Comparison of ENCODE assay signal across 18 cellular contexts in genomic region chr17:81390029-81390428, GRCh38. TPM values are rescaled to one million over a fixed set of nuclear protein-coding genes. Genes with fewer than 3 reads are reported as not detected.
DNase-seq lines count a peak whose midpoint lies in the region; TF ChIP-seq lines count a peak whose summit lies in the region.
"Had no signal": no experiment of that assay in that cellular context is flagged by ENCODE, and none has a peak within 500 bp of the region (broad histone marks: within the 10 kb centered on the region; RNA-seq: fewer than 3 reads in every experiment).

No MANE protein-coding gene starts in this region.

- intact Hi-C loops in colonic mucosa (cut with DNase I), result no loop called here

- peaks cover 79% of the 10 kb centered on the region for H3K4me1 Mint-ChIP-seq in neural crest cell
- H3K4me1 Mint-ChIP-seq: memory B cell had no signal

- H3K4me3 ChIP-seq in SK-N-MC (peak overlapping the region; percentile 60), esophagus (ENCODE audit: low read depth in 1 of 2, low read length in 2 of 2) (no peak overlapping the region), tibial nerve (no peak overlapping the region), colonic mucosa (no peak overlapping the region)

- 72 to 84% methylated on average over 8 of the region's 8 CpGs for WGBS in esophagus, 2 donors
- 54 to 66% methylated on average over 4 to 8 of the region's 8 CpGs for WGBS in tibial nerve, 2 donors

- peaks cover 6% of the 10 kb centered on the region for H3K36me3 Mint-ChIP-seq in neural crest cell (ENCODE audit: low read depth)
- H3K36me3 Mint-ChIP-seq: activated naive CD8-positive, alpha-beta T cell; CD8-positive, alpha-beta memory T cell; memory B cell had no signal

- peaks cover 21% of the 10 kb centered on the region for H3K27me3 Mint-ChIP-seq in neural crest cell (ENCODE audit: low read depth)

- no peak for TF ChIP-seq CTCF in neural crest cell (conservative IDR thresholded peaks at IDR 0.05)
- TF ChIP-seq CTCF in tibial nerve (IDR thresholded peaks at IDR 0.05), result no peak
- no peak for TF ChIP-seq CTCF in colonic mucosa (IDR thresholded peaks at IDR 0.05)

- no peaks in the 10 kb centered on the region for H3K9me3 ChIP-seq in SK-N-MC (ENCODE audit: low read depth, low read length)
- no peaks in the 10 kb centered on the region for H3K9me3 ChIP-seq in esophagus (ENCODE audit: control insufficient read depth in 2 of 2, insufficient read depth in 1 of 2, low read depth in 1 of 2, low read length in 1 of 2)
- no peaks in the 10 kb centered on the region for H3K9me3 ChIP-seq in tibial nerve
- no peaks in the 10 kb centered on the region for H3K9me3 ChIP-seq in colonic mucosa

- no peak for TF ChIP-seq EP300 in tibial nerve (IDR thresholded peaks at IDR 0.05)

- H3K4me1 ChIP-seq in esophagus (ENCODE audit: control insufficient read depth in 2 of 2, insufficient read depth in 2 of 2, low read length in 1 of 2) (peaks cover 6 to 37% of the 10 kb centered on the region in 2 donors), tibial nerve (peaks cover 0 to 81% (median 62%) of the 10 kb centered on the region in 4 donors), colonic mucosa (peaks cover 22% of the 10 kb centered on the region)

- no peaks in the 10 kb centered on the region for H3K9me3 Mint-ChIP-seq in neural crest cell
- H3K9me3 Mint-ChIP-seq: memory B cell had no signal

- peak overlapping the region; percentile 66 for H3K9ac ChIP-seq in SK-N-MC (ENCODE audit: insufficient read length)
- H3K9ac ChIP-seq in colonic mucosa (ENCODE audit: low read depth in 2 of 2, low read length in 2 of 2), result peak overlapping the region in 1 of 2 donors; percentile 21

- H3K27me3 ChIP-seq in esophagus (ENCODE audit: control insufficient read depth in 1 of 2, insufficient read depth in 2 of 2, low read length in 2 of 2) (no peaks in the 10 kb centered on the region), tibial nerve (no peaks in the 10 kb centered on the region), colonic mucosa (no peaks in the 10 kb centered on the region)

- TF ChIP-seq POLR2A in tibial nerve (IDR thresholded peaks at IDR 0.05), result no peak

- H3K4me3 Mint-ChIP-seq in neural crest cell, result peak overlapping the region; percentile 96
- H3K4me3 Mint-ChIP-seq: activated CD4-positive, alpha-beta T cell treated with anti-CD3 and anti-CD28 coated beads for 36 hours; CD8-positive, alpha-beta memory T cell; memory B cell had no signal

- no peaks in the 10 kb centered on the region for H3K36me3 ChIP-seq in SK-N-MC (ENCODE audit: insufficient read depth, low read length)
- peaks cover 0 to 3% of the 10 kb centered on the region in 2 donors for H3K36me3 ChIP-seq in esophagus (ENCODE audit: control insufficient read depth in 2 of 2, insufficient read depth in 2 of 2, low read length in 1 of 2)
- no peaks in the 10 kb centered on the region for H3K36me3 ChIP-seq in tibial nerve
- no peaks in the 10 kb centered on the region for H3K36me3 ChIP-seq in colonic mucosa

- peak overlapping the region; percentile 95 for H3K27ac ChIP-seq in SK-N-MC
- peak overlapping the region; percentile 45 to 51 for H3K27ac ChIP-seq in esophagus (ENCODE audit: low read depth in 2 of 2, low read length in 1 of 2)
- H3K27ac ChIP-seq in tibial nerve, result peak overlapping the region; percentile 91 to 100 (median 98)
- no peak overlapping the region for H3K27ac ChIP-seq in colonic mucosa

- DNase-seq in SK-N-MC (ENCODE audit: low read depth, low spot score) (no peak), neural crest cell (ENCODE audit: low read depth, low spot score) (no peak), tibial nerve (ENCODE audit: low spot score in 2 of 2) (no peak), colonic mucosa (no peak)
- no peak for DNase-seq in stimulated activated naive CD4-positive, alpha-beta T cell (lab: John Stamatoyannopoulos, UW)
- no peak for DNase-seq in stimulated activated CD4-positive, alpha-beta T cell treated with anti-CD3 and anti-CD28 coated beads, Interleukin-4, amount 100 ng/mL, for 24 hours
- DNase-seq: activated CD4-positive, alpha-beta T cell treated with anti-CD3 and anti-CD28 coated beads for 36 hours; activated T-cell treated with anti-CD3 and anti-CD28 coated beads for 4 hours; CD8-positive, alpha-beta memory T cell; cortex of kidney; EL; NCI-H1436; NCI-H510A; stimulated activated CD4-positive, alpha-beta T cell treated with anti-CD3 and anti-CD28 coated beads, Interleukin-2, amount 100 ng/mL, for 24 hours; T-helper 1 cell had no signal

- H3K27ac Mint-ChIP-seq in neural crest cell (ENCODE audit: unreplicated experiment), result peak overlapping the region; percentile 78
- H3K27ac Mint-ChIP-seq: activated CD4-positive, alpha-beta T cell treated with anti-CD3 and anti-CD28 coated beads for 36 hours; activated naive CD8-positive, alpha-beta T cell; memory B cell had no signal

RNA-seq across cellular contexts. Expression of gene BAHCC1, which starts 5.2 kb away (rescaled TPM):
- 1 to 10 TPM; 3.0 to 9.1 TPM for polyA plus RNA-seq in esophagus
- total RNA-seq in neural crest cell (57.4 and 61.3 TPM in 2 replicates), tibial nerve (10 to 100 TPM; 15.1 to 38.7 (median 27.4) TPM), colonic mucosa (10 to 100 TPM; 12.5 to 26.3 TPM)
- total RNA-seq: CD8-positive, alpha-beta memory T cell had no signal
- polyA plus RNA-seq: CD8-positive, alpha-beta memory T cell had no signal
